15 cellular contexts compared by ENCODE assay signal in genomic region chr5:134887593-134888159, GRCh38.
"Had no signal": no experiment of that assay in that cellular context is flagged by ENCODE, and none has a peak within 500 bp of the region (broad histone marks: within the 10 kb centered on the region; RNA-seq: fewer than 3 reads in every experiment).

No MANE protein-coding gene starts in this region.

- ATAC-seq: naive thymus-derived CD8-positive, alpha-beta T cell; right lobe of liver; stimulated activated naive CD8-positive, alpha-beta T cell treated with anti-CD3 and anti-CD28 coated beads, Interleukin-15, amount 100 ng/mL, for 72 hours had no signal

- H3K27me3 ChIP-seq: adrenal gland, ovary, right lobe of liver, suprapubic skin, transverse colon had no signal

- H3K4me3 Mint-ChIP-seq: dendritic cell treated with granulocyte-macrophage colony-stimulating factor and Interleukin-4, amounts not matched to agents 40 ng/mL and 50 ng/mL, for 4 days; naive thymus-derived CD8-positive, alpha-beta T cell; stimulated activated naive CD8-positive, alpha-beta T cell treated with anti-CD3 and anti-CD28 coated beads, Interleukin-15, amount 100 ng/mL, for 72 hours had no signal

- H3K27ac Mint-ChIP-seq: dendritic cell treated with granulocyte-macrophage colony-stimulating factor and Interleukin-4, amounts not matched to agents 40 ng/mL and 50 ng/mL, for 4 days had no signal

- H3K36me3 ChIP-seq: ovary, right lobe of liver had no signal

- H3K4me3 ChIP-seq: adrenal gland, ovary, right lobe of liver, suprapubic skin, transverse colon had no signal

- H3K4me1 ChIP-seq: adrenal gland, suprapubic skin, transverse colon had no signal

- H3K9me3 ChIP-seq: adrenal gland, ovary, right lobe of liver, suprapubic skin, transverse colon had no signal

- H3K27ac ChIP-seq: adrenal gland, ovary, right lobe of liver, suprapubic skin, transverse colon had no signal

- H3K9me3 Mint-ChIP-seq: dendritic cell treated with granulocyte-macrophage colony-stimulating factor and Interleukin-4, amounts not matched to agents 40 ng/mL and 50 ng/mL, for 4 days; naive thymus-derived CD8-positive, alpha-beta T cell; stimulated activated naive CD8-positive, alpha-beta T cell treated with anti-CD3 and anti-CD28 coated beads, Interleukin-15, amount 100 ng/mL, for 72 hours had no signal

- DNase-seq: activated CD4-positive, alpha-beta T cell treated with anti-CD3 and anti-CD28 coated beads, Interleukin-2, amount 50 U/mL, for 1 hour; activated CD4-positive, CD25-positive, alpha-beta regulatory T cell treated with anti-CD3 and anti-CD28 coated beads, Interleukin-2, amount 50 U/mL, for 72 hours; activated CD8-positive, alpha-beta memory T cell treated with anti-CD3 and anti-CD28 coated beads, Interleukin-2, amount 50 U/mL, for 4 hours; adrenal gland; effector CD8-positive, alpha-beta T cell; naive thymus-derived CD8-positive, alpha-beta T cell; ovary; right lobe of liver; small intestine; stimulated activated CD4-positive, alpha-beta T cell treated with anti-CD3 and anti-CD28 coated beads, Interleukin-15, amount 100 ng/mL, for 24 hours; stimulated activated CD4-positive, alpha-beta T cell treated with anti-CD3 and anti-CD28 coated beads, Interleukin-2, amount 100 ng/mL, for 48 hours; stimulated activated naive CD8-positive, alpha-beta T cell treated with anti-CD3 and anti-CD28 coated beads, Interleukin-15, amount 100 ng/mL, for 72 hours; transverse colon had no signal

- H3K27me3 Mint-ChIP-seq: dendritic cell treated with granulocyte-macrophage colony-stimulating factor and Interleukin-4, amounts not matched to agents 40 ng/mL and 50 ng/mL, for 4 days; naive thymus-derived CD8-positive, alpha-beta T cell; stimulated activated naive CD8-positive, alpha-beta T cell treated with anti-CD3 and anti-CD28 coated beads, Interleukin-15, amount 100 ng/mL, for 72 hours had no signal
